18 cellular contexts compared by ENCODE assay signal in genomic region chr4:4969298-4969697, GRCh38. TPM values are rescaled to one million over a fixed set of nuclear protein-coding genes. Genes with fewer than 3 reads are reported as not detected.
A peak's percentile ranks its signal among the peaks of the same experiment; 100 is the strongest.
DNase-seq lines count a peak whose midpoint lies in the region; ATAC-seq, FAIRE-seq and TF ChIP-seq lines count a peak whose summit lies in the region.
"Had no signal": no experiment of that assay in that cellular context is flagged by ENCODE, and none has a peak within 500 bp of the region (broad histone marks: within the 10 kb centered on the region; RNA-seq: fewer than 3 reads in every experiment).

No MANE protein-coding gene starts in this region.

- no peak overlapping the region for H3K27ac Mint-ChIP-seq in activated T-helper 17 cell treated with anti-CD3 and anti-CD28 coated beads, Interleukin-2, amount 50 U/mL, for 72 hours
- H3K27ac Mint-ChIP-seq: activated T-helper 1 cell treated with anti-CD3 and anti-CD28 coated beads, Interleukin-12 subunit alpha, Interleukin-12 subunit beta, Interleukin-2, Interleukin-4 antibody, amounts not matched to agents 30 ng/mL and 10 ng/mL and 1 ng/mL, durations not matched to agents 14 hours and 24 hours and 36 hours; T-helper 17 cell had no signal

- H3K27me3 Mint-ChIP-seq in activated T-helper 17 cell treated with anti-CD3 and anti-CD28 coated beads, Interleukin-2, amount 50 U/mL, for 72 hours, result peaks cover 13% of the 10 kb centered on the region

- CTCF ChIA-PET in RWPE1 (lab: Yijun Ruan, JAX), result interaction anchor here (0.7 kb wide), 1 partner anchor 1029 kb away, joined by 4 read pairs; no protein-coding TSS in a partner anchor
- CTCF ChIA-PET in HEK293T (lab: Yijun Ruan, JAX), result no interaction called here

- intact Hi-C loops in Right ventricle myocardium superior (cut with DNase I), result no loop called here

- 57 to 78% (median 71%) methylated on average over 8 of the region's 8 CpGs for WGBS in small intestine, 3 donors

- peaks cover 5% of the 10 kb centered on the region for H3K9me3 Mint-ChIP-seq in activated T-helper 17 cell treated with anti-CD3 and anti-CD28 coated beads, Interleukin-2, amount 50 U/mL, for 72 hours

- H3K4me1 Mint-ChIP-seq in activated T-helper 17 cell treated with anti-CD3 and anti-CD28 coated beads, Interleukin-2, amount 50 U/mL, for 72 hours, result no peaks in the 10 kb centered on the region
- H3K4me1 Mint-ChIP-seq: T-helper 17 cell had no signal

- DNase-seq in EL, result peak; percentile 32
- peak; percentile 19 for DNase-seq in RWPE1 (ENCODE audit: low spot score)
- DNase-seq in Right ventricle myocardium superior, result peak; percentile 74
- DNase-seq in small intestine, result peak; percentile 41
- DNase-seq in HEK293T (ENCODE audit: extremely low spot score), result no peak
- DNase-seq in foreskin fibroblast, result no peak
- DNase-seq: activated CD4-positive, alpha-beta T cell treated with anti-CD3 and anti-CD28 coated beads for 48 hours; effector CD8-positive, alpha-beta T cell; hippocampal formation; lower lobe of right lung; NCI-H1417; NCI-H510A; T-helper 17 cell had no signal

- no peaks in the 10 kb centered on the region for H3K36me3 Mint-ChIP-seq in activated T-helper 17 cell treated with anti-CD3 and anti-CD28 coated beads, Interleukin-2, amount 50 U/mL, for 72 hours (ENCODE audit: low read depth)

- no peaks in the 10 kb centered on the region for H3K36me3 ChIP-seq in small intestine (ENCODE audit: control insufficient read depth in 2 of 2, insufficient read depth in 2 of 2, low read length in 2 of 2)
- H3K36me3 ChIP-seq: lower lobe of right lung had no signal

- H3K9me3 ChIP-seq in small intestine (ENCODE audit: control insufficient read depth, low read depth), result no peaks in the 10 kb centered on the region
- H3K9me3 ChIP-seq: lower lobe of right lung had no signal

- no peak for FAIRE-seq in small intestine (lab: Jason Lieb, UNC)
- FAIRE-seq: G401.6, GM18507 had no signal

- H3K4me1 ChIP-seq in small intestine (ENCODE audit: control insufficient read depth in 2 of 2, insufficient read depth in 1 of 2, low read depth in 1 of 2, low read length in 1 of 2), result no peaks in the 10 kb centered on the region
- H3K4me1 ChIP-seq: lower lobe of right lung had no signal

- POLR2A ChIA-PET in RWPE1 (lab: Yijun Ruan, JAX; ENCODE audit: low non-redundant PET), result interaction anchor here (0.5 kb wide), 1 partner anchor 119 kb away, joined by 3 read pairs; no protein-coding TSS in a partner anchor
- POLR2A ChIA-PET in HEK293T (lab: Yijun Ruan, JAX), result no interaction called here

- no peak for TF ChIP-seq CTCF in RWPE1 (conservative IDR thresholded peaks at IDR 0.05; ENCODE audit: low read depth)
- TF ChIP-seq CTCF in foreskin fibroblast (IDR thresholded peaks at IDR 0.05; ENCODE audit: low read depth, low read length), result no peak

- H3K27ac ChIP-seq in RWPE1, result no peak overlapping the region
- no peak overlapping the region for H3K27ac ChIP-seq in small intestine (ENCODE audit: low read depth in 1 of 2, low read length in 1 of 2)
- H3K27ac ChIP-seq: lower lobe of right lung had no signal

- peak; percentile 61 for ATAC-seq in Right ventricle myocardium superior (ENCODE audit: poor library complexity)
- no peak for ATAC-seq in activated T-helper 17 cell treated with anti-CD3 and anti-CD28 coated beads, Interleukin-2, amount 50 U/mL, for 72 hours (replicated peaks)
- ATAC-seq in GM21423 (IDR thresholded peaks at IDR 0.05; ENCODE audit: unreplicated experiment), result no peak
- ATAC-seq: lower lobe of right lung, T-helper 17 cell had no signal

- no peak overlapping the region for H3K4me3 Mint-ChIP-seq in activated T-helper 17 cell treated with anti-CD3 and anti-CD28 coated beads, Interleukin-2, amount 50 U/mL, for 72 hours
- H3K4me3 Mint-ChIP-seq: activated T-helper 1 cell treated with anti-CD3 and anti-CD28 coated beads, Interleukin-12 subunit alpha, Interleukin-12 subunit beta, Interleukin-2, Interleukin-4 antibody, amounts not matched to agents 30 ng/mL and 10 ng/mL and 1 ng/mL, durations not matched to agents 14 hours and 24 hours and 36 hours; T-helper 17 cell had no signal

- peaks cover 0 to 2% of the 10 kb centered on the region in 2 donors for H3K27me3 ChIP-seq in small intestine (ENCODE audit: control insufficient read depth in 2 of 2, insufficient read depth in 2 of 2, low read length in 2 of 2)

- H3K4me3 ChIP-seq in small intestine (ENCODE audit: low read depth in 1 of 2, low read length in 2 of 2) (no peak overlapping the region), foreskin fibroblast (ENCODE audit: low read depth in 1 of 2, low read length in 2 of 2) (no peak overlapping the region)
- H3K4me3 ChIP-seq: lower lobe of right lung had no signal

TF ChIP-seq in HEK293T, 16 proteins besides CTCF, POLR2A, EP300 and RAD21:
- TF ChIP-seq SP1 (IDR thresholded peaks at IDR 0.05) (no peak), ARNT (IDR thresholded peaks at IDR 0.05) (no peak), FOXK2 (IDR thresholded peaks at IDR 0.05) (no peak), NFRKB (IDR thresholded peaks at IDR 0.05) (no peak)

RNA-seq across cellular contexts. Expression of gene CYTL1, which starts 50.0 kb away (rescaled TPM):
- total RNA-seq in Right ventricle myocardium superior, result not detected
- polyA plus RNA-seq in small intestine, result under 1 TPM in 2 of 3 donors, not detected in 1; 0.36 to 0.81 TPM
- total RNA-seq in activated T-helper 17 cell treated with anti-CD3 and anti-CD28 coated beads, Interleukin-2, amount 50 U/mL, for 72 hours, result not detected
- total RNA-seq: activated T-helper 1 cell treated with anti-CD3 and anti-CD28 coated beads, Interleukin-12 subunit alpha, Interleukin-12 subunit beta, Interleukin-2, Interleukin-4 antibody, amounts not matched to agents 30 ng/mL and 10 ng/mL and 1 ng/mL, durations not matched to agents 14 hours and 24 hours and 36 hours; T-helper 17 cell had no signal

Comparison
In these comparisons a context has a peak if more than half of its experiments do, and no peak if none do; other contexts are left out.
1. DNase-seq: peak in EL (single experiment), RWPE1 (single experiment), Right ventricle myocardium superior (single experiment) and small intestine (single experiment); none in HEK293T (single experiment) and foreskin fibroblast (0 of 2).